In the genomic region with DNA sequence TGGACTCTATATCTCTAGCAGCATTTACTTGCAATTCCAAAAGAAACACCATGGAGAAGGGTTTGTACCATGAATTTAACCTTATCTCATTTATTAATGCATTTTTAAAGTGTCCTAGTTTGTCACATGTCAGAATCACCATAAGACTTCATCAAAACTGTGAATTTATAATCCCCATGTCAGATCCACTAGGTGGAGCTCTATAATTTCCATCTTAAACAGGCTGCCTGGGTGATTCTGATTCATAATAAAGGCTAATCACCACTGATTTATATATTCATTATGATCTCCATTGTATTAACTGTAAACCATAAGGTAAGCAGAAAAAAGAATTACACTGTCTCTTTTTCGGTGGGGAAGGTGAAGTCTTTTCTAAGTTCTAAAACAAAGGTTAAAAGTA, we compare ENCODE assay signal across 3 cellular contexts.
TF ChIP-seq lines count a peak whose summit lies in the region.

No MANE protein-coding gene starts in this region.

TF ChIP-seq in SK-N-SH, 30 proteins besides CTCF, POLR2A, EP300 and RAD21:
- TF ChIP-seq, protein P1, sequence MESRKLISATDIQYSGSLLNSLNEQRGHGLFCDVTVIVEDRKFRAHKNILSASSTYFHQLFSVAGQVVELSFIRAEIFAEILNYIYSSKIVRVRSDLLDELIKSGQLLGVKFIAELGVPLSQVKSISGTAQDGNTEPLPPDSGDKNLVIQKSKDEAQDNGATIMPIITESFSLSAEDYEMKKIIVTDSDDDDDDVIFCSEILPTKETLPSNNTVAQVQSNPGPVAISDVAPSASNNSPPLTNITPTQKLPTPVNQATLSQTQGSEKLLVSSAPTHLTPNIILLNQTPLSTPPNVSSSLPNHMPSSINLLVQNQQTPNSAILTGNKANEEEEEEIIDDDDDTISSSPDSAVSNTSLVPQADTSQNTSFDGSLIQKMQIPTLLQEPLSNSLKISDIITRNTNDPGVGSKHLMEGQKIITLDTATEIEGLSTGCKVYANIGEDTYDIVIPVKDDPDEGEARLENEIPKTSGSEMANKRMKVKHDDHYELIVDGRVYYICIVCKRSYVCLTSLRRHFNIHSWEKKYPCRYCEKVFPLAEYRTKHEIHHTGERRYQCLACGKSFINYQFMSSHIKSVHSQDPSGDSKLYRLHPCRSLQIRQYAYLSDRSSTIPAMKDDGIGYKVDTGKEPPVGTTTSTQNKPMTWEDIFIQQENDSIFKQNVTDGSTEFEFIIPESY (IDR thresholded peaks at IDR 0.05; ENCODE audit: borderline replicate concordance, low read depth), result no peak
- 0 out of 2 replicates have a peak, but pooled peaks have one; percentile 17 for TF ChIP-seq SMC3 (IDR thresholded peaks at IDR 0.05; ENCODE audit: low read depth, low read length)

TF ChIP-seq in SK-N-SH treated with all-trans-retinoic acid at 6 μM for 48 hours, 23 proteins besides CTCF, POLR2A, EP300 and RAD21:
- TF ChIP-seq, protein P2, sequence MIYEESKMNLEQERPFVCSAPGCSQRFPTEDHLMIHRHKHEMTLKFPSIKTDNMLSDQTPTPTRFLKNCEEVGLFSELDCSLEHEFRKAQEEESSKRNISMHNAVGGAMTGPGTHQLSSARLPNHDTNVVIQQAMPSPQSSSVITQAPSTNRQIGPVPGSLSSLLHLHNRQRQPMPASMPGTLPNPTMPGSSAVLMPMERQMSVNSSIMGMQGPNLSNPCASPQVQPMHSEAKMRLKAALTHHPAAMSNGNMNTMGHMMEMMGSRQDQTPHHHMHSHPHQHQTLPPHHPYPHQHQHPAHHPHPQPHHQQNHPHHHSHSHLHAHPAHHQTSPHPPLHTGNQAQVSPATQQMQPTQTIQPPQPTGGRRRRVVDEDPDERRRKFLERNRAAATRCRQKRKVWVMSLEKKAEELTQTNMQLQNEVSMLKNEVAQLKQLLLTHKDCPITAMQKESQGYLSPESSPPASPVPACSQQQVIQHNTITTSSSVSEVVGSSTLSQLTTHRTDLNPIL (CRISPR knock-in tag; IDR thresholded peaks at IDR 0.05; ENCODE audit: low read depth), result no peak
- TF ChIP-seq RARB (CRISPR knock-in tag; IDR thresholded peaks at IDR 0.05), result no peak
- TF ChIP-seq, protein P3, sequence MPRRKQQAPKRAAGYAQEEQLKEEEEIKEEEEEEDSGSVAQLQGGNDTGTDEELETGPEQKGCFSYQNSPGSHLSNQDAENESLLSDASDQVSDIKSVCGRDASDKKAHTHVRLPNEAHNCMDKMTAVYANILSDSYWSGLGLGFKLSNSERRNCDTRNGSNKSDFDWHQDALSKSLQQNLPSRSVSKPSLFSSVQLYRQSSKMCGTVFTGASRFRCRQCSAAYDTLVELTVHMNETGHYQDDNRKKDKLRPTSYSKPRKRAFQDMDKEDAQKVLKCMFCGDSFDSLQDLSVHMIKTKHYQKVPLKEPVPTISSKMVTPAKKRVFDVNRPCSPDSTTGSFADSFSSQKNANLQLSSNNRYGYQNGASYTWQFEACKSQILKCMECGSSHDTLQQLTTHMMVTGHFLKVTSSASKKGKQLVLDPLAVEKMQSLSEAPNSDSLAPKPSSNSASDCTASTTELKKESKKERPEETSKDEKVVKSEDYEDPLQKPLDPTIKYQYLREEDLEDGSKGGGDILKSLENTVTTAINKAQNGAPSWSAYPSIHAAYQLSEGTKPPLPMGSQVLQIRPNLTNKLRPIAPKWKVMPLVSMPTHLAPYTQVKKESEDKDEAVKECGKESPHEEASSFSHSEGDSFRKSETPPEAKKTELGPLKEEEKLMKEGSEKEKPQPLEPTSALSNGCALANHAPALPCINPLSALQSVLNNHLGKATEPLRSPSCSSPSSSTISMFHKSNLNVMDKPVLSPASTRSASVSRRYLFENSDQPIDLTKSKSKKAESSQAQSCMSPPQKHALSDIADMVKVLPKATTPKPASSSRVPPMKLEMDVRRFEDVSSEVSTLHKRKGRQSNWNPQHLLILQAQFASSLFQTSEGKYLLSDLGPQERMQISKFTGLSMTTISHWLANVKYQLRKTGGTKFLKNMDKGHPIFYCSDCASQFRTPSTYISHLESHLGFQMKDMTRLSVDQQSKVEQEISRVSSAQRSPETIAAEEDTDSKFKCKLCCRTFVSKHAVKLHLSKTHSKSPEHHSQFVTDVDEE (CRISPR knock-in tag; IDR thresholded peaks at IDR 0.05), result no peak
- no peak for TF ChIP-seq GLIS3 (CRISPR knock-in tag; IDR thresholded peaks at IDR 0.05)
- no peak for TF ChIP-seq ISL1 (CRISPR knock-in tag; IDR thresholded peaks at IDR 0.05)
- TF ChIP-seq, protein P4, sequence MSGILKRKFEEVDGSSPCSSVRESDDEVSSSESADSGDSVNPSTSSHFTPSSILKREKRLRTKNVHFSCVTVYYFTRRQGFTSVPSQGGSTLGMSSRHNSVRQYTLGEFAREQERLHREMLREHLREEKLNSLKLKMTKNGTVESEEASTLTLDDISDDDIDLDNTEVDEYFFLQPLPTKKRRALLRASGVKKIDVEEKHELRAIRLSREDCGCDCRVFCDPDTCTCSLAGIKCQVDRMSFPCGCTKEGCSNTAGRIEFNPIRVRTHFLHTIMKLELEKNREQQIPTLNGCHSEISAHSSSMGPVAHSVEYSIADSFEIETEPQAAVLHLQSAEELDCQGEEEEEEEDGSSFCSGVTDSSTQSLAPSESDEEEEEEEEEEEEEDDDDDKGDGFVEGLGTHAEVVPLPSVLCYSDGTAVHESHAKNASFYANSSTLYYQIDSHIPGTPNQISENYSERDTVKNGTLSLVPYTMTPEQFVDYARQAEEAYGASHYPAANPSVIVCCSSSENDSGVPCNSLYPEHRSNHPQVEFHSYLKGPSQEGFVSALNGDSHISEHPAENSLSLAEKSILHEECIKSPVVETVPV (CRISPR knock-in tag; IDR thresholded peaks at IDR 0.05), result no peak
- no peak for TF ChIP-seq ZC3H10 (CRISPR knock-in tag; IDR thresholded peaks at IDR 0.05)
- TF ChIP-seq TOX (CRISPR knock-in tag; IDR thresholded peaks at IDR 0.05; ENCODE audit: borderline replicate concordance), result no peak
- no peak for TF ChIP-seq TCF4 (CRISPR knock-in tag; IDR thresholded peaks at IDR 0.05; ENCODE audit: borderline replicate concordance)
- no peak for TF ChIP-seq BACH2 (CRISPR knock-in tag; IDR thresholded peaks at IDR 0.05; ENCODE audit: borderline replicate concordance)
- TF ChIP-seq ZNF8 (CRISPR knock-in tag; IDR thresholded peaks at IDR 0.05), result no peak
- TF ChIP-seq, protein P5, sequence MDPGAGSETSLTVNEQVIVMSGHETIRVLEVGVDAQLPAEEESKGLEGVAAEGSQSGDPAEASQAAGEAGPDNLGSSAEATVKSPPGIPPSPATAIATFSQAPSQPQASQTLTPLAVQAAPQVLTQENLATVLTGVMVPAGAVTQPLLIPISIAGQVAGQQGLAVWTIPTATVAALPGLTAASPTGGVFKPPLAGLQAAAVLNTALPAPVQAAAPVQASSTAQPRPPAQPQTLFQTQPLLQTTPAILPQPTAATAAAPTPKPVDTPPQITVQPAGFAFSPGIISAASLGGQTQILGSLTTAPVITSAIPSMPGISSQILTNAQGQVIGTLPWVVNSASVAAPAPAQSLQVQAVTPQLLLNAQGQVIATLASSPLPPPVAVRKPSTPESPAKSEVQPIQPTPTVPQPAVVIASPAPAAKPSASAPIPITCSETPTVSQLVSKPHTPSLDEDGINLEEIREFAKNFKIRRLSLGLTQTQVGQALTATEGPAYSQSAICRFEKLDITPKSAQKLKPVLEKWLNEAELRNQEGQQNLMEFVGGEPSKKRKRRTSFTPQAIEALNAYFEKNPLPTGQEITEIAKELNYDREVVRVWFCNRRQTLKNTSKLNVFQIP (CRISPR knock-in tag; IDR thresholded peaks at IDR 0.05; ENCODE audit: borderline replicate concordance, low read depth), result no peak
- no peak for TF ChIP-seq SNAI2 (CRISPR knock-in tag; IDR thresholded peaks at IDR 0.05)
- no peak for TF ChIP-seq ZNF70 (CRISPR knock-in tag; IDR thresholded peaks at IDR 0.05)
TF ChIP-seq in SK-N-SH treated with all-trans-retinoic acid at 6 μM for 48 hours: peak in this region for 0.

TF ChIP-seq in endothelial cell of umbilical vein, 7 proteins besides CTCF, POLR2A, EP300 and RAD21:
- TF ChIP-seq POLR2AphosphoS5 (IDR thresholded peaks at IDR 0.05; ENCODE audit: insufficient read depth, low read depth, low read length), result no peak
- TF ChIP-seq, protein P6, sequence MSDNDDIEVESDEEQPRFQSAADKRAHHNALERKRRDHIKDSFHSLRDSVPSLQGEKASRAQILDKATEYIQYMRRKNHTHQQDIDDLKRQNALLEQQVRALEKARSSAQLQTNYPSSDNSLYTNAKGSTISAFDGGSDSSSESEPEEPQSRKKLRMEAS (IDR thresholded peaks at IDR 0.05; ENCODE audit: insufficient read depth, insufficient read length), result no peak
- TF ChIP-seq JUN (IDR thresholded peaks at IDR 0.05; ENCODE audit: borderline replicate concordance, insufficient read depth, insufficient read length, low read depth), result no peak
- TF ChIP-seq EZH2 (IDR thresholded peaks at IDR 0.05; ENCODE audit: borderline replicate concordance, low read depth, low read length, severe bottlenecking), result no peak
- TF ChIP-seq MYC (IDR thresholded peaks at IDR 0.05; ENCODE audit: low read depth, low read length), result no peak
- TF ChIP-seq GATA2 (IDR thresholded peaks at IDR 0.05; ENCODE audit: insufficient read depth, insufficient read length, low read depth, low read length), result no peak
- no peak for TF ChIP-seq FOS (IDR thresholded peaks at IDR 0.05; ENCODE audit: borderline replicate concordance, insufficient read depth, low read length)
